17 cellular contexts compared by ENCODE assay signal in genomic region chr17:251531-251930, GRCh38.
DNase-seq lines count a peak whose midpoint lies in the region; ATAC-seq and TF ChIP-seq lines count a peak whose summit lies in the region.
"Had no signal": no experiment of that assay in that cellular context is flagged by ENCODE, and none has a peak within 500 bp of the region (broad histone marks: within the 10 kb centered on the region; RNA-seq: fewer than 3 reads in every experiment).

No MANE protein-coding gene starts in this region.

- in situ Hi-C loops in brain microvascular endothelial cell (cut with HindIII; ENCODE audit: low pct_ligation_motif_present, low sequenced_read_pairs): no loop called here

- intact Hi-C loops in left lung (cut with DNase I) (no loop called here), sciatic nerve (cut with DNase I) (no loop called here)

- H3K27me3 ChIP-seq in RWPE2 (ENCODE audit: insufficient read depth, poor library complexity, severe bottlenecking): no peaks in the 10 kb centered on the region
- no peaks in the 10 kb centered on the region for H3K27me3 ChIP-seq in left lung
- H3K27me3 ChIP-seq in brain microvascular endothelial cell (replicated peaks): no peaks in the 10 kb centered on the region

- H3K4me1 ChIP-seq in RWPE2 (ENCODE audit: insufficient read depth, poor library complexity, severe bottlenecking) (no peaks in the 10 kb centered on the region), left lung (peaks cover 0 to 10% of the 10 kb centered on the region in 2 donors)

- H3K27ac ChIP-seq in RWPE2 (ENCODE audit: poor library complexity, severe bottlenecking) (no peak overlapping the region), left lung (no peak overlapping the region), brain microvascular endothelial cell (no peak overlapping the region)
- H3K27ac ChIP-seq: C4-2B had no signal

- no peaks in the 10 kb centered on the region for H3K36me3 ChIP-seq in RWPE2 (ENCODE audit: low read depth)
- H3K36me3 ChIP-seq in left lung: peaks cover 0 to 5% of the 10 kb centered on the region in 2 donors
- no peaks in the 10 kb centered on the region for H3K36me3 ChIP-seq in brain microvascular endothelial cell (replicated peaks)

- H3K4me3 ChIP-seq in RWPE2 (ENCODE audit: severe bottlenecking) (no peak overlapping the region), left lung (no peak overlapping the region), brain microvascular endothelial cell (ENCODE audit: low read depth, low read length) (no peak overlapping the region)

- ATAC-seq in RWPE2 (ENCODE audit: low read depth) (no peak), left lung (no peak), sciatic nerve (no peak), HG03442 (IDR thresholded peaks at IDR 0.05; ENCODE audit: unreplicated experiment) (no peak), HG03460 (IDR thresholded peaks at IDR 0.05; ENCODE audit: unreplicated experiment) (no peak)

- peak; percentile 4 for DNase-seq in activated T-cell treated with anti-CD3 and anti-CD28 coated beads, Interleukin-2, amount 50 U/mL, for 1 hour
- no peak for DNase-seq in activated T-cell treated with anti-CD3 and anti-CD28 coated beads, Interleukin-2, amount 50 U/mL, for 48 hours
- DNase-seq in RWPE2 (ENCODE audit: low spot score): peak; percentile 37
- peak; percentile 16 to 67 for DNase-seq in left lung
- peak; percentile 50 for DNase-seq in sciatic nerve (ENCODE audit: low spot score)
- no peak for DNase-seq in brain microvascular endothelial cell
- DNase-seq: COR-L47, DMS153, EL, Karpas-422, NCI-H1930, NCI-H2171, NCI-H510A, NCI-H82 had no signal

- H3K9me3 ChIP-seq in RWPE2 (ENCODE audit: severe bottlenecking) (no peaks in the 10 kb centered on the region), left lung (no peaks in the 10 kb centered on the region)

- no peak for TF ChIP-seq CTCF in RWPE2 (IDR thresholded peaks at IDR 0.05; ENCODE audit: poor library complexity, severe bottlenecking)
- TF ChIP-seq CTCF in left lung (IDR thresholded peaks at IDR 0.05): no peak
- TF ChIP-seq CTCF in brain microvascular endothelial cell (IDR thresholded peaks at IDR 0.05; ENCODE audit: low read depth, low read length, missing control alignments): no peak

Comparison
In these comparisons a context has a peak if more than half of its experiments do, and no peak if none do; other contexts are left out.
1. DNase-seq: peak in activated T-cell treated with anti-CD3 and anti-CD28 coated beads, Interleukin-2, amount 50 U/mL, for 1 hour (single experiment), RWPE2 (single experiment), left lung (2 of 2) and sciatic nerve (single experiment); none in activated T-cell treated with anti-CD3 and anti-CD28 coated beads, Interleukin-2, amount 50 U/mL, for 48 hours (0 of 2) and brain microvascular endothelial cell (single experiment).